9 cellular contexts compared by ENCODE assay signal in the genomic region with DNA sequence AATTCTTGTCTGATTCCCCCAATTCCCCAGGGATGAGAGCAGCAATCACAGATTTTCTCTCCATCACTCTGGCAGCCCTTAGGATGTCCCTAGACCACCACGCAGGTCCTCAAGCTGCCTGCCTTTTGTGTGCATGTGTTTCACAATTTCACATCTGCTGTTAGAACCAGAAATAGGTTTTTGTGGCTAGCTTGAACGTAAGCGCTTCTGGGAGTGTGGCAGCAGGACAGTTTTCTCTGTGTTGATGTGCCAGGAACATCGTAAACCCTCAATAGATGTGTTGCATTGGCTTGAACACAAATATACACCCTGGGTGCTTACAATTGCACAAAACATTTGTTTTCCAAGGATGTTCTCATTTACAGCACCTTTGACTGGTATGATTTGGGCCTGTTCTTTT.
"Had no signal": no experiment of that assay in that cellular context is flagged by ENCODE, and none has a peak within 500 bp of the region (broad histone marks: within the 10 kb centered on the region; RNA-seq: fewer than 3 reads in every experiment).

No MANE protein-coding gene starts in this region.

- H3K27ac Mint-ChIP-seq: mesothelial cell of epicardium, naive B cell had no signal

- ATAC-seq: activated CD4-positive, CD25-positive, alpha-beta regulatory T cell treated with anti-CD3 and anti-CD28 coated beads, Interleukin-2, amount 50 U/mL, for 24 hours had no signal

- H3K36me3 Mint-ChIP-seq: mesothelial cell of epicardium, naive B cell had no signal

- DNase-seq: activated naive CD4-positive, alpha-beta T cell treated with Interleukin-2 at 50 U/mL for 16 hours; activated T-cell treated with anti-CD3 and anti-CD28 coated beads for 4 hours; cerebellar nuclear complex; effector CD8-positive, alpha-beta T cell; naive B cell; stimulated activated CD4-positive, alpha-beta T cell treated with anti-CD3 and anti-CD28 coated beads, Interleukin-4, amount 100 ng/mL, for 1 hour; stimulated activated naive CD4-positive, alpha-beta T cell had no signal

- H3K9me3 Mint-ChIP-seq: mesothelial cell of epicardium, naive B cell had no signal

- H3K4me3 Mint-ChIP-seq: mesothelial cell of epicardium, naive B cell had no signal

- H3K4me1 Mint-ChIP-seq: naive B cell had no signal
